ENCODE assay signal across 8 cellular contexts in genomic region chr1:154181944-154182341, GRCh38. TPM values are rescaled to one million over a fixed set of nuclear protein-coding genes. Genes with fewer than 3 reads are reported as not detected.
DNase-seq lines count a peak whose midpoint lies in the region; ATAC-seq and TF ChIP-seq lines count a peak whose summit lies in the region.

No MANE protein-coding gene starts in this region.

- peaks cover 59% of the 10 kb centered on the region for H3K4me1 Mint-ChIP-seq in dendritic cell treated with granulocyte-macrophage colony-stimulating factor and Interleukin-4, amounts not matched to agents 40 ng/mL and 50 ng/mL, for 4 days (ENCODE audit: low read depth)
- H3K4me1 Mint-ChIP-seq in natural killer cell treated with Interleukin-12 subunit alpha and Interleukin-12 subunit beta and Interleukin-15 and Interleukin-18, amount 100 ng/mL, for 72 hours (ENCODE audit: low read depth in 2 of 2) = peaks cover 47 to 59% of the 10 kb centered on the region in 2 donors

- POLR2A ChIA-PET in BJ (lab: Charles Lee) = interaction anchor here (0.7 kb wide), 1 partner anchor 235 kb away, joined by 3 read pairs; no protein-coding TSS in a partner anchor

- peak overlapping the region; percentile 93 for H3K27ac ChIP-seq in KOPT-K1 (ENCODE audit: low read depth, low read length, poor library complexity, severe bottlenecking)

- no peaks in the 10 kb centered on the region for H3K9me3 ChIP-seq in KOPT-K1 (ENCODE audit: insufficient read depth, low read length, poor library complexity, severe bottlenecking)

- no peaks in the 10 kb centered on the region for H3K36me3 ChIP-seq in BJ (ENCODE audit: control insufficient read depth, insufficient read depth, low read length)
- H3K36me3 ChIP-seq in KOPT-K1 (ENCODE audit: insufficient read depth, low read length) = peaks cover 46% of the 10 kb centered on the region

- H3K27ac Mint-ChIP-seq in dendritic cell treated with granulocyte-macrophage colony-stimulating factor and Interleukin-4, amounts not matched to agents 40 ng/mL and 50 ng/mL, for 4 days = peak overlapping the region; percentile 97
- peak overlapping the region; percentile 85 to 88 for H3K27ac Mint-ChIP-seq in natural killer cell treated with Interleukin-12 subunit alpha and Interleukin-12 subunit beta and Interleukin-15 and Interleukin-18, amount 100 ng/mL, for 72 hours

- no peaks in the 10 kb centered on the region; the same call in 1 of the 2 replicates for H3K27me3 ChIP-seq in BJ (ENCODE audit: control insufficient read depth, insufficient read depth, low read length)

- H3K4me3 ChIP-seq in BJ (ENCODE audit: low read depth, low read length) = peak overlapping the region; percentile 99

- intact Hi-C loops in dendritic cell treated with granulocyte-macrophage colony-stimulating factor and Interleukin-4, amounts not matched to agents 40 ng/mL and 50 ng/mL, for 4 days (cut with micrococcal nuclease) = loop anchor here (1.0 to 5.0 kb wide), 3 partner anchors 39 to 190 kb away; partner anchors contain the start of genes HAX1, RPS27 and UBAP2L
- intact Hi-C loops in sciatic nerve (cut with DNase I) = no loop called here

- H3K36me3 Mint-ChIP-seq in dendritic cell treated with granulocyte-macrophage colony-stimulating factor and Interleukin-4, amounts not matched to agents 40 ng/mL and 50 ng/mL, for 4 days (ENCODE audit: low read depth) = peaks cover 54% of the 10 kb centered on the region
- H3K36me3 Mint-ChIP-seq in natural killer cell treated with Interleukin-12 subunit alpha and Interleukin-12 subunit beta and Interleukin-15 and Interleukin-18, amount 100 ng/mL, for 72 hours = peaks cover 33% of the 10 kb centered on the region

- DNase-seq in BJ (ENCODE audit: low read depth) (no peak), sciatic nerve (ENCODE audit: low spot score) (no peak), SIG-M5 (lab: John Stamatoyannopoulos, UW) (no peak), NCI-H2107 treated with DMSO at 0.1 percent for 48 hours (lab: John Stamatoyannopoulos, UW; ENCODE audit: unreplicated experiment) (no peak), NK-92 (lab: John Stamatoyannopoulos, UW; ENCODE audit: unreplicated experiment) (no peak)
- DNase-seq in natural killer cell treated with Interleukin-12 subunit alpha and Interleukin-12 subunit beta and Interleukin-15 and Interleukin-18, amount 100 ng/mL, for 72 hours (ENCODE audit: low spot score) = no peak

- CTCF ChIA-PET in BJ (lab: Yijun Ruan, JAX) = interaction anchor here (1.2 kb wide), 1 partner anchor 17 kb away, joined by 5 read pairs; no protein-coding TSS in a partner anchor

- H3K9me3 Mint-ChIP-seq in dendritic cell treated with granulocyte-macrophage colony-stimulating factor and Interleukin-4, amounts not matched to agents 40 ng/mL and 50 ng/mL, for 4 days = no peaks in the 10 kb centered on the region
- H3K9me3 Mint-ChIP-seq in natural killer cell treated with Interleukin-12 subunit alpha and Interleukin-12 subunit beta and Interleukin-15 and Interleukin-18, amount 100 ng/mL, for 72 hours = no peaks in the 10 kb centered on the region

- ATAC-seq in natural killer cell treated with Interleukin-12 subunit alpha and Interleukin-12 subunit beta and Interleukin-15 and Interleukin-18, amount 100 ng/mL, for 72 hours = no peak
- no peak for ATAC-seq in sciatic nerve

- H3K4me3 Mint-ChIP-seq in dendritic cell treated with granulocyte-macrophage colony-stimulating factor and Interleukin-4, amounts not matched to agents 40 ng/mL and 50 ng/mL, for 4 days = peak overlapping the region; percentile 99
- peak overlapping the region; percentile 99 for H3K4me3 Mint-ChIP-seq in natural killer cell treated with Interleukin-12 subunit alpha and Interleukin-12 subunit beta and Interleukin-15 and Interleukin-18, amount 100 ng/mL, for 72 hours

- H3K27me3 Mint-ChIP-seq in dendritic cell treated with granulocyte-macrophage colony-stimulating factor and Interleukin-4, amounts not matched to agents 40 ng/mL and 50 ng/mL, for 4 days = no peaks in the 10 kb centered on the region
- H3K27me3 Mint-ChIP-seq in natural killer cell treated with Interleukin-12 subunit alpha and Interleukin-12 subunit beta and Interleukin-15 and Interleukin-18, amount 100 ng/mL, for 72 hours = no peaks in the 10 kb centered on the region

- TF ChIP-seq CTCF in BJ (IDR thresholded peaks at IDR 0.05; ENCODE audit: insufficient read depth, low read depth, low read length) = no peak

RNA-seq across cellular contexts. Expression of gene TPM3, which starts 10.0 kb away (rescaled TPM):
- polyA plus RNA-seq in BJ (2011; rRNA removed) = 275 and 376 TPM in 2 replicates
- 57.2 and 68.9 TPM in 2 replicates for polyA minus RNA-seq in BJ (2011; rRNA and poly(A)+ RNA removed)
- 100 to 1,000 TPM; 495 to 662 TPM for total RNA-seq in natural killer cell treated with Interleukin-12 subunit alpha and Interleukin-12 subunit beta and Interleukin-15 and Interleukin-18, amount 100 ng/mL, for 72 hours
- total RNA-seq in sciatic nerve = 229 TPM

RNA-seq across cellular contexts. Expression of gene CFAP141, which starts 24.2 kb away (rescaled TPM):
- not detected in 2 replicates for polyA plus RNA-seq in BJ (2011; rRNA removed)
- not detected in 2 replicates for polyA minus RNA-seq in BJ (2011; rRNA and poly(A)+ RNA removed)
- not detected for total RNA-seq in natural killer cell treated with Interleukin-12 subunit alpha and Interleukin-12 subunit beta and Interleukin-15 and Interleukin-18, amount 100 ng/mL, for 72 hours
- total RNA-seq in sciatic nerve = not detected

RNA-seq across cellular contexts. Expression of gene NUP210L, which starts 27.1 kb away (rescaled TPM):
- not detected in 2 replicates for polyA plus RNA-seq in BJ (2011; rRNA removed)
- polyA minus RNA-seq in BJ (2011; rRNA and poly(A)+ RNA removed) = not detected in 2 replicates
- total RNA-seq in natural killer cell treated with Interleukin-12 subunit alpha and Interleukin-12 subunit beta and Interleukin-15 and Interleukin-18, amount 100 ng/mL, for 72 hours = under 1 TPM in 1 of 2 donors, not detected in 1; 0.24 TPM
- 0.18 TPM for total RNA-seq in sciatic nerve

RNA-seq across cellular contexts. Expression of gene UBAP2L, which starts 38.8 kb away (rescaled TPM):
- 111 and 134 TPM in 2 replicates for polyA plus RNA-seq in BJ (2011; rRNA removed)
- 86.7 and 88.4 TPM in 2 replicates for polyA minus RNA-seq in BJ (2011; rRNA and poly(A)+ RNA removed)
- total RNA-seq in natural killer cell treated with Interleukin-12 subunit alpha and Interleukin-12 subunit beta and Interleukin-15 and Interleukin-18, amount 100 ng/mL, for 72 hours = 100 to 1,000 TPM; 175 to 183 TPM
- 142 TPM for total RNA-seq in sciatic nerve
